In the genomic region with DNA sequence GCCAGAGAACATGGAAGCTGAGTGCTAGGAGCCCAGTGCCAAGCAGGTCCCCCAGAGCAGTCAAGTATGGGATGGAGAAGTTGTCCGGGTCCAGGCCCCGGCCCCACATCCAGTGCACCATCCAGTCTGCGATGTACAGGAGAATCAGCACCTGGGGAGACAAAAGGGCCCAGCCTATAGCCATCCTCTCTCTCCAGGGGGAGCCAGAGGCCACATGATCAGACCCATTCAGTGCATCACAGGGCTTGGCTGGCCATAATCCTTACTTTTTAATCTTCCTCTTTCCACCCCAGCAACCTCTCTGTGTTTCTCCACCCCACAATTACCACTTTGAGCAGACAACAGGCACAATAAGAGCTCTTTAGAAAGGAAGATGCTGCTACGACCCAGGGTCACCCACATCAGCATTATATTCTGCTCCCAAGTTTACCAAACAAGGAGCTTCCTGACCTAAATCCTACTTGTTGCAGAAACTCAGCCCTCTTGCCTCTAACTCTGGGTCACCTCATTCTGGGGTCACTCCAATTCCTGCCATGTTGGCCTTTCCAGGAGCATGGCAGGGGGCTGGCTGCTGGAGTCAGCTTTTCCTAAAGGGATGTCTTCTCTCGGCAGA, we compare ENCODE assay signal across 8 cellular contexts. TPM values are rescaled to one million over a fixed set of nuclear protein-coding genes. Genes with fewer than 3 reads are reported as not detected.
DNase-seq lines count a peak whose midpoint lies in the region; ATAC-seq lines count a peak whose summit lies in the region.

No MANE protein-coding gene starts in this region.

- H2BK5ac ChIP-seq in mesendoderm (ENCODE audit: low read length): no peak overlapping the region

- peak; percentile 56 for ATAC-seq in HG02623 (IDR thresholded peaks at IDR 0.05; ENCODE audit: unreplicated experiment)
- peak; percentile 98 for ATAC-seq in stimulated activated naive CD8-positive, alpha-beta T cell treated with anti-CD3 and anti-CD28 coated beads, Interleukin-15, amount 100 ng/mL, for 72 hours
- no peak for ATAC-seq in GM18517 (IDR thresholded peaks at IDR 0.05; ENCODE audit: unreplicated experiment)

- no peak overlapping the region for H2BK15ac ChIP-seq in mesendoderm (replicated peaks; ENCODE audit: low read depth)

- no peaks in the 10 kb centered on the region for H3K27me3 Mint-ChIP-seq in stimulated activated naive CD8-positive, alpha-beta T cell treated with anti-CD3 and anti-CD28 coated beads, Interleukin-15, amount 100 ng/mL, for 72 hours

- no peak overlapping the region for H2BK120ac ChIP-seq in mesendoderm (ENCODE audit: low read depth, low read length)

- H3K9ac ChIP-seq in mesendoderm (ENCODE audit: low read length): no peak overlapping the region

- no peak overlapping the region for H3K27ac ChIP-seq in mesendoderm (ENCODE audit: low read depth, low read length)

- H3K4me1 ChIP-seq in mesendoderm (ENCODE audit: control insufficient read depth, low read depth, low read length): no peaks in the 10 kb centered on the region

- H3K36me3 ChIP-seq in mesendoderm (ENCODE audit: control insufficient read depth, insufficient read depth, low read length): peaks cover 6% of the 10 kb centered on the region

- no peaks in the 10 kb centered on the region for H3K79me1 ChIP-seq in mesendoderm (ENCODE audit: low read length)

- H3K4me1 Mint-ChIP-seq in stimulated activated naive CD8-positive, alpha-beta T cell treated with anti-CD3 and anti-CD28 coated beads, Interleukin-15, amount 100 ng/mL, for 72 hours: no peaks in the 10 kb centered on the region

- H2AK5ac ChIP-seq in mesendoderm (ENCODE audit: low read length): no peak overlapping the region

- H3K27ac Mint-ChIP-seq in stimulated activated naive CD8-positive, alpha-beta T cell treated with anti-CD3 and anti-CD28 coated beads, Interleukin-15, amount 100 ng/mL, for 72 hours: no peak overlapping the region

- H4K8ac ChIP-seq in mesendoderm (ENCODE audit: low read depth, low read length): no peak overlapping the region

- peak; percentile 64 for DNase-seq in DMS53 treated with DMSO at 0.1 percent for 48 hours (lab: John Stamatoyannopoulos, UW; ENCODE audit: unreplicated experiment)
- peak; percentile 32 for DNase-seq in NCI-H2196 treated with DMSO at 0.1 percent for 48 hours (lab: John Stamatoyannopoulos, UW; ENCODE audit: unreplicated experiment)
- DNase-seq in activated CD4-positive, alpha-beta T cell treated with anti-CD3 and anti-CD28 coated beads for 4 hours: peak; percentile 57 to 67
- DNase-seq in effector CD4-positive, alpha-beta T cell: peak; percentile 45
- DNase-seq in mesendoderm: peak; percentile 65
- DNase-seq in stimulated activated naive CD8-positive, alpha-beta T cell treated with anti-CD3 and anti-CD28 coated beads, Interleukin-15, amount 100 ng/mL, for 72 hours: peak; percentile 42 to 61

- no peak overlapping the region for H3K4me3 ChIP-seq in mesendoderm (ENCODE audit: low read length)

- H3K79me2 ChIP-seq in mesendoderm (ENCODE audit: control insufficient read depth, insufficient read depth, low read length): no peaks in the 10 kb centered on the region

- no peak overlapping the region for H3K4me2 ChIP-seq in mesendoderm (ENCODE audit: low read length)

- no peak overlapping the region for H3K56ac ChIP-seq in mesendoderm (ENCODE audit: low read length)

- H3K4ac ChIP-seq in mesendoderm (ENCODE audit: low read depth, low read length): no peak overlapping the region

- no peak overlapping the region for H3K23ac ChIP-seq in mesendoderm (ENCODE audit: low read length)

- no CpG with 5 or more reads among the region's 5 CpGs for WGBS in mesendoderm (ENCODE audit: extremely low coverage, insufficient coverage, low lambda C conversion rate)

- H3K9me3 Mint-ChIP-seq in stimulated activated naive CD8-positive, alpha-beta T cell treated with anti-CD3 and anti-CD28 coated beads, Interleukin-15, amount 100 ng/mL, for 72 hours: no peaks in the 10 kb centered on the region

- no peaks in the 10 kb centered on the region for H3K27me3 ChIP-seq in mesendoderm (ENCODE audit: insufficient read depth, low read length, poor library complexity)

- no peak overlapping the region for H3K18ac ChIP-seq in mesendoderm (ENCODE audit: low read length)

- no peak overlapping the region for H4K5ac ChIP-seq in mesendoderm (ENCODE audit: low read length)

- no peak overlapping the region for H3K4me3 Mint-ChIP-seq in stimulated activated naive CD8-positive, alpha-beta T cell treated with anti-CD3 and anti-CD28 coated beads, Interleukin-15, amount 100 ng/mL, for 72 hours

RNA-seq across cellular contexts. Expression of gene RAB29, which starts 16.4 kb away (rescaled TPM):
- polyA plus RNA-seq in mesendoderm (2013, experiment 1 of 2): 1.9 TPM
- polyA plus RNA-seq in mesendoderm (2013, experiment 2 of 2): 2.2 TPM

RNA-seq across cellular contexts. Expression of gene SLC41A1, which starts 21.3 kb away (rescaled TPM):
- 31.0 TPM for polyA plus RNA-seq in mesendoderm (2013, experiment 1 of 2)
- polyA plus RNA-seq in mesendoderm (2013, experiment 2 of 2): 30.1 TPM

RNA-seq across cellular contexts. Expression of gene NUCKS1, which starts 41.7 kb away (rescaled TPM):
- polyA plus RNA-seq in mesendoderm (2013, experiment 1 of 2): 371 TPM
- 360 TPM for polyA plus RNA-seq in mesendoderm (2013, experiment 2 of 2)

RNA-seq across cellular contexts. Expression of gene PM20D1, which starts 58.3 kb away (rescaled TPM):
- polyA plus RNA-seq in mesendoderm (2013, experiment 1 of 2): not detected
- not detected for polyA plus RNA-seq in mesendoderm (2013, experiment 2 of 2)
